Comparison of ENCODE assay signal across 1 cellular context in genomic region chr10:119734396-119735332, GRCh38.
TF ChIP-seq lines count a peak whose summit lies in the region.

No MANE protein-coding gene starts in this region.

TF ChIP-seq in HCT116, 20 proteins besides CTCF, POLR2A, EP300 and RAD21 (continued from another document):
- TF ChIP-seq POLR2AphosphoS5 (IDR thresholded peaks at IDR 0.05; ENCODE audit: low read depth, low read length) (no peak), CEBPB (IDR thresholded peaks at IDR 0.05; ENCODE audit: low read depth) (no peak; the same call in 1 of the 2 replicates), EGR1 (IDR thresholded peaks at IDR 0.05; ENCODE audit: low read depth) (no peak), EZH2 (IDR thresholded peaks at IDR 0.05) (no peak), MAX (IDR thresholded peaks at IDR 0.05) (peak; percentile 60), SIN3A (IDR thresholded peaks at IDR 0.05; ENCODE audit: low read depth) (peak; percentile 42; the same call in 1 of the 2 replicates), ATF3 (IDR thresholded peaks at IDR 0.05) (no peak), REST (IDR thresholded peaks at IDR 0.05; ENCODE audit: low read depth) (no peak), SRF (IDR thresholded peaks at IDR 0.05; ENCODE audit: low read depth) (peak; percentile 55; the same call in 1 of the 2 replicates), ELF1 (IDR thresholded peaks at IDR 0.05; ENCODE audit: borderline replicate concordance, low read depth) (no peak), FOSL1 (IDR thresholded peaks at IDR 0.05; ENCODE audit: low read depth) (peak; percentile 83), YY1 (IDR thresholded peaks at IDR 0.05; ENCODE audit: extremely low read depth, insufficient replicate concordance, low read depth, low read length) (no peak), SP1 (IDR thresholded peaks at IDR 0.05; ENCODE audit: low read depth) (peak; percentile 48), EZH2phosphoT487 (IDR thresholded peaks at IDR 0.05; ENCODE audit: borderline replicate concordance) (no peak)
TF ChIP-seq in HCT116: peak in this region for 7.
